Comparison of ENCODE assay signal across 8 cellular contexts in genomic region chr9:137534256-137535119, GRCh38. TPM values are rescaled to one million over a fixed set of nuclear protein-coding genes. Genes with fewer than 3 reads are reported as not detected.
DNase-seq lines count a peak whose midpoint lies in the region; ATAC-seq and FAIRE-seq lines count a peak whose summit lies in the region.

No MANE protein-coding gene starts in this region.

- no peak overlapping the region for H2BK120ac ChIP-seq in trophoblast cell (ENCODE audit: insufficient read depth, low read length, poor library complexity)

- peak; percentile 64 for FAIRE-seq in GM19239 (lab: Jason Lieb, UNC)

- H2BK12ac ChIP-seq in trophoblast cell (ENCODE audit: low read length), result no peak overlapping the region

- no peak overlapping the region for H3K14ac ChIP-seq in trophoblast cell (ENCODE audit: low read length)

- H2AK5ac ChIP-seq in trophoblast cell (ENCODE audit: low read length), result no peak overlapping the region

- no peak overlapping the region for H3K4ac ChIP-seq in trophoblast cell (ENCODE audit: low read depth, low read length)

- H3K4me3 ChIP-seq in trophoblast cell (ENCODE audit: low read depth, low read length), result no peak overlapping the region

- H3K9ac ChIP-seq in trophoblast cell (ENCODE audit: low read length), result no peak overlapping the region

- no peak overlapping the region for H3K23ac ChIP-seq in trophoblast cell (ENCODE audit: low read length)

- H3K4me2 ChIP-seq in trophoblast cell (ENCODE audit: low read length), result no peak overlapping the region

- no peaks in the 10 kb centered on the region for H3K4me1 ChIP-seq in trophoblast cell (ENCODE audit: control insufficient read depth in 1 of 2, insufficient read depth in 2 of 2, low read length in 2 of 2)

- no peak overlapping the region for H3K27ac ChIP-seq in trophoblast cell (ENCODE audit: low read depth, low read length)

- H3K27me3 ChIP-seq in trophoblast cell (ENCODE audit: insufficient read depth, low read length), result no peaks in the 10 kb centered on the region

- no peak overlapping the region for H4K12ac ChIP-seq in trophoblast cell (ENCODE audit: low read depth, low read length)

- no peaks in the 10 kb centered on the region for H3K79me2 ChIP-seq in trophoblast cell (ENCODE audit: control insufficient read depth, insufficient read depth, low read length, poor library complexity)

- ATAC-seq in HG02884 (IDR thresholded peaks at IDR 0.05; ENCODE audit: unreplicated experiment) (no peak), GM19452 (IDR thresholded peaks at IDR 0.05; ENCODE audit: unreplicated experiment) (no peak)

- no CpG with 5 or more reads among the region's 19 CpGs for WGBS in trophoblast cell (ENCODE audit: extremely low coverage, insufficient coverage, insufficient read length)

- no peaks in the 10 kb centered on the region for H3K79me1 ChIP-seq in trophoblast cell (ENCODE audit: low read length)

- no peak overlapping the region for H2BK5ac ChIP-seq in trophoblast cell (ENCODE audit: low read depth, low read length, poor library complexity)

- no peak overlapping the region for H3K18ac ChIP-seq in trophoblast cell (ENCODE audit: low read length)

- DNase-seq in CD1c-positive myeloid dendritic cell (ENCODE audit: extremely low spot score) (peak; percentile 60), GM19239 (ENCODE audit: insufficient read length, low spot score) (peak; percentile 43), NCI-H345 treated with DMSO at 0.1 percent for 48 hours (lab: John Stamatoyannopoulos, UW; ENCODE audit: unreplicated experiment) (peak; percentile 58), foreskin melanocyte (peak; percentile 63), trophoblast cell (peak; percentile 14 to 67)
- DNase-seq in activated CD4-positive, alpha-beta T cell treated with anti-CD3 and anti-CD28 coated beads, Interleukin-2, amount 50 U/mL, for 48 hours, result peak; percentile 15 to 27

- H4K91ac ChIP-seq in trophoblast cell (ENCODE audit: low read depth, low read length), result no peak overlapping the region

- no peak overlapping the region for H2AFZ ChIP-seq in trophoblast cell (ENCODE audit: insufficient read depth, low read length, poor library complexity)

- no peaks in the 10 kb centered on the region for H3K36me3 ChIP-seq in trophoblast cell (ENCODE audit: control insufficient read depth in 1 of 2, insufficient read depth in 2 of 2, low read length in 2 of 2)

- peaks cover 4% of the 10 kb centered on the region for H3K9me3 ChIP-seq in trophoblast cell (ENCODE audit: insufficient read depth, low read depth, low read length)

- no peak overlapping the region for H4K8ac ChIP-seq in trophoblast cell (ENCODE audit: low read depth, low read length)

RNA-seq across cellular contexts. Expression of gene PNPLA7, which starts 15.7 kb away (rescaled TPM):
- 0.57 and 0.66 TPM in 2 replicates for polyA plus RNA-seq in trophoblast cell (2013)

RNA-seq across cellular contexts. Expression of gene MRPL41, which starts 17.2 kb away (rescaled TPM):
- 28.2 and 28.3 TPM in 2 replicates for polyA plus RNA-seq in trophoblast cell (2013)

RNA-seq across cellular contexts. Expression of gene DPH7, which starts 44.2 kb away (rescaled TPM):
- polyA plus RNA-seq in trophoblast cell (2013), result 19.3 and 20.3 TPM in 2 replicates

RNA-seq across cellular contexts. Expression of gene ZMYND19, which starts 55.8 kb away (rescaled TPM):
- 17.6 and 18.7 TPM in 2 replicates for polyA plus RNA-seq in trophoblast cell (2013)
